In the genomic region with DNA sequence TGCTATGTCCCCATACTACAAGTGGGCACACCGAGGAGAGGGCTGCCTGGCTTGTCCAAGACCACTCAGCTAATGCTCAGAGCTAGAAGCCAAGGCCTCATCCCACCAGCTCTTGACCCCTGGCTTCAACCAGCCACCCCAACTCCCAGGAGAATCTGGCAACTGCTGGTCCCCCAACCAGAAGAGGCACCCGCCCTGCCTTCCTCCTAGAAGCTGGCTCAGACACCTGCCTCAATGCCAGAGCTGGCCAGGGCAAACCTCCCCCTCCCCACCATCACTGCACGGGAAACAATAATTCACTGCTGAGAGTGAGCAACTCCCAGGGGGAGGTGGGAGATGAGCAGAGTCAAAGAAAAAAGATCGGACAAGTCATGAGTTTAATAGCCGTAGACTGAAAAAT, we compare ENCODE assay signal across 37 cellular contexts.
"Had no signal": no experiment of that assay in that cellular context is flagged by ENCODE, and none has a peak within 500 bp of the region (broad histone marks: within the 10 kb centered on the region; RNA-seq: fewer than 3 reads in every experiment).

No MANE protein-coding gene starts in this region.

- H3K27ac ChIP-seq: adrenal gland, body of pancreas, brain microvascular endothelial cell, breast epithelium, VCaP had no signal

- H3K36me3 ChIP-seq: adrenal gland, brain microvascular endothelial cell, breast epithelium had no signal

- ATAC-seq: activated CD8-positive, alpha-beta T cell treated with anti-CD3 and anti-CD28 coated beads for 36 hours; activated naive CD4-positive, alpha-beta T cell treated with anti-CD3 and anti-CD28 coated beads, Interleukin-2, amount 50 U/mL, for 72 hours; activated T-cell treated with anti-CD3 and anti-CD28 coated beads, Interleukin-2, amount 50 U/mL, for 4 hours; activated T-cell treated with anti-CD3 and anti-CD28 coated beads, Interleukin-2, amount 50 U/mL, for 72 hours; activated T-helper 17 cell treated with anti-CD3 and anti-CD28 coated beads, Interleukin-2, amount 50 U/mL, for 72 hours; body of pancreas had no signal

- H3K9me3 Mint-ChIP-seq: activated B cell treated with CpG ODN at 0.5 μM for 24 hours; activated CD4-positive, alpha-beta memory T cell treated with anti-CD3 and anti-CD28 coated beads for 36 hours; activated CD4-positive, alpha-beta T cell treated with anti-CD3 and anti-CD28 coated beads, Interleukin-2, amount 10 ng/mL, durations not matched to agents 24 days and 14 days; activated CD8-positive, alpha-beta T cell treated with anti-CD3 and anti-CD28 coated beads for 36 hours; activated naive CD4-positive, alpha-beta T cell treated with anti-CD3 and anti-CD28 coated beads for 36 hours; activated naive CD4-positive, alpha-beta T cell treated with anti-CD3 and anti-CD28 coated beads, Interleukin-2, amount 50 U/mL, for 72 hours; activated naive CD8-positive, alpha-beta T cell treated with anti-CD3 and anti-CD28 coated beads for 36 hours; activated T-cell treated with anti-CD3 and anti-CD28 coated beads, Interleukin-2, amount 50 U/mL, for 4 hours; activated T-cell treated with anti-CD3 and anti-CD28 coated beads, Interleukin-2, amount 50 U/mL, for 72 hours; activated T-helper 1 cell treated with anti-CD3 and anti-CD28 coated beads, Interleukin-12 subunit alpha, Interleukin-12 subunit beta, Interleukin-2, Interleukin-4 antibody, amounts not matched to agents 30 ng/mL and 10 ng/mL and 1 ng/mL, durations not matched to agents 14 hours and 24 hours and 36 hours; activated T-helper 17 cell treated with anti-CD3 and anti-CD28 coated beads, Interleukin-2, amount 50 U/mL, for 72 hours; T-helper 1 cell treated with Interleukin-12 subunit alpha and Interleukin-12 subunit beta and Interleukin-4 antibody, amounts not matched to agents 30 μg/mL and 1 μg/mL, for 36 hours; T-helper 2 cell treated with Interferon-gamma antibody and Interleukin-4, amounts not matched to agents 5 μg/mL and 100 μg/mL, for 36 hours had no signal

- H3K27ac Mint-ChIP-seq: activated B cell treated with CpG ODN at 0.5 μM for 24 hours; activated CD4-positive, alpha-beta memory T cell treated with anti-CD3 and anti-CD28 coated beads for 36 hours; activated CD4-positive, alpha-beta T cell treated with anti-CD3 and anti-CD28 coated beads, Interleukin-2, amount 10 ng/mL, durations not matched to agents 24 days and 14 days; activated CD8-positive, alpha-beta T cell treated with anti-CD3 and anti-CD28 coated beads for 36 hours; activated naive CD4-positive, alpha-beta T cell treated with anti-CD3 and anti-CD28 coated beads for 36 hours; activated naive CD4-positive, alpha-beta T cell treated with anti-CD3 and anti-CD28 coated beads, Interleukin-2, amount 50 U/mL, for 72 hours; activated naive CD8-positive, alpha-beta T cell treated with anti-CD3 and anti-CD28 coated beads for 36 hours; activated T-cell treated with anti-CD3 and anti-CD28 coated beads, Interleukin-2, amount 50 U/mL, for 72 hours; activated T-helper 1 cell treated with anti-CD3 and anti-CD28 coated beads, Interleukin-12 subunit alpha, Interleukin-12 subunit beta, Interleukin-2, Interleukin-4 antibody, amounts not matched to agents 30 ng/mL and 10 ng/mL and 1 ng/mL, durations not matched to agents 14 hours and 24 hours and 36 hours; activated T-helper 17 cell treated with anti-CD3 and anti-CD28 coated beads, Interleukin-2, amount 50 U/mL, for 72 hours; T-helper 1 cell treated with Interleukin-12 subunit alpha and Interleukin-12 subunit beta and Interleukin-4 antibody, amounts not matched to agents 30 μg/mL and 1 μg/mL, for 36 hours; T-helper 2 cell treated with Interferon-gamma antibody and Interleukin-4, amounts not matched to agents 5 μg/mL and 100 μg/mL, for 36 hours had no signal

- FAIRE-seq: astrocyte, TTC549 had no signal

- H3K4me3 ChIP-seq: adrenal gland, body of pancreas, breast epithelium had no signal

- H3K9me3 ChIP-seq: adrenal gland, body of pancreas, breast epithelium had no signal

- DNase-seq: activated B cell treated with CpG ODN at 0.5 μM for 24 hours; activated CD4-positive, alpha-beta memory T cell treated with anti-CD3 and anti-CD28 coated beads for 36 hours; activated CD4-positive, alpha-beta T cell treated with anti-CD3 and anti-CD28 coated beads for 4 hours; activated CD4-positive, alpha-beta T cell treated with anti-CD3 and anti-CD28 coated beads, Interleukin-2, amount 10 ng/mL, durations not matched to agents 24 days and 14 days; activated CD4-positive, alpha-beta T cell treated with anti-CD3 and anti-CD28 coated beads, Interleukin-2, amount 50 U/mL, for 1 hour; activated CD4-positive, alpha-beta T cell treated with anti-CD3 and anti-CD28 coated beads, Interleukin-2, amount 50 U/mL, for 4 hours; activated CD4-positive, CD25-positive, alpha-beta regulatory T cell treated with anti-CD3 and anti-CD28 coated beads, Interleukin-2, amount 50 U/mL, for 72 hours; activated CD8-positive, alpha-beta memory T cell treated with anti-CD3 and anti-CD28 coated beads, Interleukin-2, amount 50 U/mL, for 4 hours; activated CD8-positive, alpha-beta T cell treated with anti-CD3 and anti-CD28 coated beads for 36 hours; activated effector memory CD4-positive, alpha-beta T cell treated with anti-CD3 and anti-CD28 coated beads, Interleukin-2, amount 50 U/mL, for 16 hours; activated gamma-delta T cell treated with Interleukin-2 at 50 U/mL for 16 hours; activated naive CD4-positive, alpha-beta T cell; activated naive CD4-positive, alpha-beta T cell treated with anti-CD3 and anti-CD28 coated beads for 36 hours; activated naive CD4-positive, alpha-beta T cell treated with anti-CD3 and anti-CD28 coated beads, Interleukin-2, amount 50 U/mL, for 16 hours; activated naive CD8-positive, alpha-beta T cell treated with anti-CD3 and anti-CD28 coated beads for 36 hours; activated T-cell treated with anti-CD3 and anti-CD28 coated beads for 4 hours; activated T-cell treated with anti-CD3 and anti-CD28 coated beads, Interleukin-2, amount 50 U/mL, for 1 hour; activated T-cell treated with anti-CD3 and anti-CD28 coated beads, Interleukin-2, amount 50 U/mL, for 4 hours; activated T-cell treated with anti-CD3 and anti-CD28 coated beads, Interleukin-2, amount 50 U/mL, for 72 hours; adrenal gland; amniotic stem cell; aorta; body of pancreas; brain microvascular endothelial cell; central memory CD4-positive, alpha-beta T cell; T-helper 1 cell; T-helper 2 cell; T-helper 9 cell had no signal

- H3K36me3 Mint-ChIP-seq: activated CD4-positive, alpha-beta memory T cell treated with anti-CD3 and anti-CD28 coated beads for 36 hours; activated naive CD8-positive, alpha-beta T cell treated with anti-CD3 and anti-CD28 coated beads for 36 hours had no signal

- H3K4me3 Mint-ChIP-seq: activated B cell treated with CpG ODN at 0.5 μM for 24 hours; activated CD4-positive, alpha-beta memory T cell treated with anti-CD3 and anti-CD28 coated beads for 36 hours; activated CD4-positive, alpha-beta T cell treated with anti-CD3 and anti-CD28 coated beads, Interleukin-2, amount 10 ng/mL, durations not matched to agents 24 days and 14 days; activated CD8-positive, alpha-beta T cell treated with anti-CD3 and anti-CD28 coated beads for 36 hours; activated naive CD4-positive, alpha-beta T cell treated with anti-CD3 and anti-CD28 coated beads for 36 hours; activated naive CD8-positive, alpha-beta T cell treated with anti-CD3 and anti-CD28 coated beads for 36 hours; activated T-cell treated with anti-CD3 and anti-CD28 coated beads, Interleukin-2, amount 50 U/mL, for 4 hours; activated T-cell treated with anti-CD3 and anti-CD28 coated beads, Interleukin-2, amount 50 U/mL, for 72 hours; activated T-helper 1 cell treated with anti-CD3 and anti-CD28 coated beads, Interleukin-12 subunit alpha, Interleukin-12 subunit beta, Interleukin-2, Interleukin-4 antibody, amounts not matched to agents 30 ng/mL and 10 ng/mL and 1 ng/mL, durations not matched to agents 14 hours and 24 hours and 36 hours; activated T-helper 17 cell treated with anti-CD3 and anti-CD28 coated beads, Interleukin-2, amount 50 U/mL, for 72 hours; T-helper 1 cell treated with Interleukin-12 subunit alpha and Interleukin-12 subunit beta and Interleukin-4 antibody, amounts not matched to agents 30 μg/mL and 1 μg/mL, for 36 hours; T-helper 2 cell treated with Interferon-gamma antibody and Interleukin-4, amounts not matched to agents 5 μg/mL and 100 μg/mL, for 36 hours had no signal
